In genomic region chr10:77387247-77387646, GRCh38 we compare ENCODE assay signal across 15 cellular contexts.
A peak's percentile ranks its signal among the peaks of the same experiment; 100 is the strongest.
DNase-seq lines count a peak whose midpoint lies in the region; ATAC-seq and TF ChIP-seq lines count a peak whose summit lies in the region.
"Had no signal": no experiment of that assay in that cellular context is flagged by ENCODE, and none has a peak within 500 bp of the region (broad histone marks: within the 10 kb centered on the region; RNA-seq: fewer than 3 reads in every experiment).

No MANE protein-coding gene starts in this region.

- H3K9me3 Mint-ChIP-seq in activated CD8-positive, alpha-beta T cell treated with anti-CD3 and anti-CD28 coated beads for 36 hours: no peaks in the 10 kb centered on the region
- H3K9me3 Mint-ChIP-seq in activated CD8-positive, alpha-beta T cell treated with anti-CD3 and anti-CD28 coated beads, Interleukin-2, amount 10 ng/mL, durations not matched to agents 7 days and 5 days (ENCODE audit: insufficient read depth): no peaks in the 10 kb centered on the region
- H3K9me3 Mint-ChIP-seq: activated naive CD4-positive, alpha-beta T cell treated with anti-CD3 and anti-CD28 coated beads, Interleukin-2, amount 50 U/mL, for 24 hours; H9 had no signal

- no peaks in the 10 kb centered on the region for H4K20me1 ChIP-seq in mammary epithelial cell (ENCODE audit: insufficient read depth, low read length)

- DNase-seq in activated CD8-positive, alpha-beta T cell treated with anti-CD3 and anti-CD28 coated beads for 36 hours: no peak
- DNase-seq in activated CD8-positive, alpha-beta T cell treated with anti-CD3 and anti-CD28 coated beads, Interleukin-2, amount 10 ng/mL, durations not matched to agents 7 days and 5 days: no peak
- DNase-seq in mammary epithelial cell: no peak
- no peak for DNase-seq in transverse colon
- DNase-seq in adrenal gland: no peak
- no peak for DNase-seq in NOMO-1 (lab: John Stamatoyannopoulos, UW; ENCODE audit: unreplicated experiment in 2 of 2)
- DNase-seq in left colon: no peak
- DNase-seq: activated T-cell treated with anti-CD3 and anti-CD28 coated beads, Interleukin-2, amount 50 U/mL, for 1 hour; C1 segment of cervical spinal cord; H9; NCI-H1417 treated with DMSO at 0.1 percent for 48 hours; upper lobe of left lung had no signal

- H3K79me2 ChIP-seq in mammary epithelial cell (ENCODE audit: insufficient read depth, low read length): no peaks in the 10 kb centered on the region

- H3K4me1 ChIP-seq in mammary epithelial cell (ENCODE audit: insufficient read depth, low read length) (peaks cover 32% of the 10 kb centered on the region), muscle layer of colon (ENCODE audit: insufficient read depth, low read length) (peaks cover 65% of the 10 kb centered on the region), transverse colon (peaks cover 5 to 32% (median 9%) of the 10 kb centered on the region in 4 donors), adrenal gland (replicated peaks in 1 of 2) (peaks cover 0 to 7% of the 10 kb centered on the region in 2 donors)

- no peak overlapping the region for H3K4me2 ChIP-seq in mammary epithelial cell (ENCODE audit: insufficient read depth, low read depth, low read length)

- dilution Hi-C loops in mammary epithelial cell (cut with HindIII; ENCODE audit: low sequenced_read_pairs): loop anchor here (25.0 kb wide), 1 partner anchor 250 kb away; the partner anchor contains the start of gene KCNMA1

- intact Hi-C loops in activated CD8-positive, alpha-beta T cell treated with anti-CD3 and anti-CD28 coated beads for 36 hours (cut with micrococcal nuclease): no loop called here
- intact Hi-C loops in mammary epithelial cell (cut with micrococcal nuclease): no loop called here
- intact Hi-C loops in transverse colon (cut with DNase I; ENCODE audit: low total_unique reads): no loop called here
- intact Hi-C loops in adrenal gland (cut with DNase I): no loop called here
- intact Hi-C loops in left colon (cut with DNase I, micrococcal nuclease): no loop called here

- no peak overlapping the region for H3K4me3 Mint-ChIP-seq in activated CD8-positive, alpha-beta T cell treated with anti-CD3 and anti-CD28 coated beads for 36 hours
- no peak overlapping the region for H3K4me3 Mint-ChIP-seq in activated CD8-positive, alpha-beta T cell treated with anti-CD3 and anti-CD28 coated beads, Interleukin-2, amount 10 ng/mL, durations not matched to agents 7 days and 5 days
- H3K4me3 Mint-ChIP-seq: activated naive CD4-positive, alpha-beta T cell treated with anti-CD3 and anti-CD28 coated beads, Interleukin-2, amount 50 U/mL, for 24 hours; H9 had no signal

- TF ChIP-seq EP300 in transverse colon (IDR thresholded peaks at IDR 0.05; ENCODE audit: low read depth): no peak

- H3K27ac ChIP-seq in mammary epithelial cell (ENCODE audit: insufficient read depth, low read depth, low read length) (no peak overlapping the region), muscle layer of colon (ENCODE audit: low read depth, low read length) (peak overlapping the region; percentile 45), transverse colon (peak overlapping the region; percentile 14 to 82 (median 38)), adrenal gland (peak overlapping the region in 1 of 5 donors; percentile 5)
- H3K27ac ChIP-seq: upper lobe of left lung had no signal

- POLR2A ChIA-PET in activated CD8-positive, alpha-beta T cell treated with anti-CD3 and anti-CD28 coated beads for 36 hours (lab: Charles Lee): no interaction called here
- POLR2A ChIA-PET in activated CD8-positive, alpha-beta T cell treated with anti-CD3 and anti-CD28 coated beads, Interleukin-2, amount 10 ng/mL, durations not matched to agents 7 days and 5 days (lab: Charles Lee): interaction anchor here (0.7 kb wide), 1 partner anchor 150 kb away, joined by 4 read pairs; no protein-coding TSS in a partner anchor

- H3K27me3 Mint-ChIP-seq in activated CD8-positive, alpha-beta T cell treated with anti-CD3 and anti-CD28 coated beads for 36 hours: no peaks in the 10 kb centered on the region
- H3K27me3 Mint-ChIP-seq in activated CD8-positive, alpha-beta T cell treated with anti-CD3 and anti-CD28 coated beads, Interleukin-2, amount 10 ng/mL, durations not matched to agents 7 days and 5 days (ENCODE audit: low read depth): peaks cover 2% of the 10 kb centered on the region

- H3K9ac ChIP-seq in mammary epithelial cell (ENCODE audit: insufficient read depth, low read length) (no peak overlapping the region), muscle layer of colon (ENCODE audit: low read length) (no peak overlapping the region)

- no peak for TF ChIP-seq CTCF in activated CD8-positive, alpha-beta T cell treated with anti-CD3 and anti-CD28 coated beads for 36 hours (IDR thresholded peaks at IDR 0.05)
- no peak for TF ChIP-seq CTCF in mammary epithelial cell (conservative IDR thresholded peaks at IDR 0.05 in 1 of 2, IDR thresholded peaks at IDR 0.05 in 1 of 2; ENCODE audit: extremely low read depth in 1 of 2, insufficient read depth in 1 of 2, low read depth in 1 of 2, low read length in 2 of 2)
- TF ChIP-seq CTCF in transverse colon (IDR thresholded peaks at IDR 0.05): no peak
- TF ChIP-seq CTCF in adrenal gland (IDR thresholded peaks at IDR 0.05): no peak

- no peak overlapping the region for H3K4me3 ChIP-seq in mammary epithelial cell (replicated peaks in 1 of 3; ENCODE audit: insufficient read depth in 1 of 3, low read depth in 2 of 3, low read length in 3 of 3)
- no peak overlapping the region for H3K4me3 ChIP-seq in muscle layer of colon (ENCODE audit: low read depth in 1 of 2, low read length in 2 of 2)
- H3K4me3 ChIP-seq in transverse colon: no peak overlapping the region
- H3K4me3 ChIP-seq in adrenal gland: no peak overlapping the region
- H3K4me3 ChIP-seq: upper lobe of left lung had no signal

- peaks cover 18% of the 10 kb centered on the region for H3K4me1 Mint-ChIP-seq in activated CD8-positive, alpha-beta T cell treated with anti-CD3 and anti-CD28 coated beads for 36 hours (ENCODE audit: low read depth)
- H3K4me1 Mint-ChIP-seq in activated CD8-positive, alpha-beta T cell treated with anti-CD3 and anti-CD28 coated beads, Interleukin-2, amount 10 ng/mL, durations not matched to agents 7 days and 5 days (ENCODE audit: low read depth): peaks cover 12% of the 10 kb centered on the region
- H3K4me1 Mint-ChIP-seq: activated naive CD4-positive, alpha-beta T cell treated with anti-CD3 and anti-CD28 coated beads, Interleukin-2, amount 50 U/mL, for 24 hours had no signal

- H3K27me3 ChIP-seq in mammary epithelial cell (ENCODE audit: insufficient read depth, low read length) (no peaks in the 10 kb centered on the region), muscle layer of colon (ENCODE audit: control insufficient read depth in 1 of 2, insufficient read depth in 2 of 2, low read length in 2 of 2) (no peaks in the 10 kb centered on the region), transverse colon (peaks cover 12% of the 10 kb centered on the region), adrenal gland (no peaks in the 10 kb centered on the region)
- H3K27me3 ChIP-seq: upper lobe of left lung had no signal

- CTCF ChIA-PET in activated CD8-positive, alpha-beta T cell treated with anti-CD3 and anti-CD28 coated beads for 36 hours (lab: Charles Lee): interaction anchor here (0.9 kb wide), 1 partner anchor 214 kb away, joined by 3 read pairs; no protein-coding TSS in a partner anchor
- CTCF ChIA-PET in activated CD8-positive, alpha-beta T cell treated with anti-CD3 and anti-CD28 coated beads, Interleukin-2, amount 10 ng/mL, durations not matched to agents 7 days and 5 days (lab: Charles Lee): interaction anchor here (1.2 kb wide), 1 partner anchor 323 kb away, joined by 3 read pairs; no protein-coding TSS in a partner anchor
- CTCF ChIA-PET in mammary epithelial cell (lab: Charles Lee; ENCODE audit: low non-redundant PET): no interaction called here

- peak overlapping the region; percentile 49 for H2AFZ ChIP-seq in mammary epithelial cell (ENCODE audit: low read depth, low read length)

- BruUV-seq in mammary epithelial cell (replicated peaks; lab: Mats Ljungman, UMichigan): no TSS peak

- no peaks in the 10 kb centered on the region for H3K36me3 ChIP-seq in mammary epithelial cell (ENCODE audit: insufficient read depth, low read length)
- H3K36me3 ChIP-seq in muscle layer of colon (ENCODE audit: insufficient read depth, low read length): no peaks in the 10 kb centered on the region
- no peaks in the 10 kb centered on the region for H3K36me3 ChIP-seq in transverse colon
- no peaks in the 10 kb centered on the region for H3K36me3 ChIP-seq in adrenal gland (replicated peaks in 1 of 2)
- H3K36me3 ChIP-seq: upper lobe of left lung had no signal

- H3K36me3 Mint-ChIP-seq in activated CD8-positive, alpha-beta T cell treated with anti-CD3 and anti-CD28 coated beads for 36 hours (ENCODE audit: low read depth): no peaks in the 10 kb centered on the region
- H3K36me3 Mint-ChIP-seq in activated CD8-positive, alpha-beta T cell treated with anti-CD3 and anti-CD28 coated beads, Interleukin-2, amount 10 ng/mL, durations not matched to agents 7 days and 5 days (ENCODE audit: low read depth): no peaks in the 10 kb centered on the region
- H3K36me3 Mint-ChIP-seq: activated naive CD4-positive, alpha-beta T cell treated with anti-CD3 and anti-CD28 coated beads, Interleukin-2, amount 50 U/mL, for 24 hours had no signal

- in situ Hi-C loops in mammary epithelial cell (cut with MboI; ENCODE audit: low sequenced_read_pairs in 2 of 2) (loop anchor here in 1 of 2 donors (25.0 kb wide), 1 partner anchor 250 kb away; the partner anchor contains the start of gene KCNMA1), transverse colon (cut with MboI; ENCODE audit: low pct_ligation_motif_present in 1 of 4, low pct_unique_long_range_greater_than_20kb in 1 of 4, low sequenced_read_pairs in 3 of 4) (loop anchor here in 1 of 4 donors (25.0 kb wide), 1 partner anchor 200 kb away; no protein-coding TSS in a partner anchor)

- ATAC-seq in activated CD8-positive, alpha-beta T cell treated with anti-CD3 and anti-CD28 coated beads for 36 hours: no peak
- ATAC-seq in activated CD8-positive, alpha-beta T cell treated with anti-CD3 and anti-CD28 coated beads, Interleukin-2, amount 10 ng/mL, durations not matched to agents 7 days and 5 days: no peak
- ATAC-seq in left colon: no peak
- ATAC-seq: left lobe of liver had no signal

- TF ChIP-seq POLR2A in transverse colon (IDR thresholded peaks at IDR 0.05) (no peak), adrenal gland (IDR thresholded peaks at IDR 0.05) (no peak)

- H3K27ac Mint-ChIP-seq in activated CD8-positive, alpha-beta T cell treated with anti-CD3 and anti-CD28 coated beads for 36 hours: peak overlapping the region; percentile 58
- H3K27ac Mint-ChIP-seq in activated CD8-positive, alpha-beta T cell treated with anti-CD3 and anti-CD28 coated beads, Interleukin-2, amount 10 ng/mL, durations not matched to agents 7 days and 5 days: no peak overlapping the region
- H3K27ac Mint-ChIP-seq: activated naive CD4-positive, alpha-beta T cell treated with anti-CD3 and anti-CD28 coated beads, Interleukin-2, amount 50 U/mL, for 24 hours; H9 had no signal

- no peaks in the 10 kb centered on the region for H3K9me3 ChIP-seq in mammary epithelial cell (replicated peaks; ENCODE audit: insufficient read depth, low read length)
- H3K9me3 ChIP-seq in muscle layer of colon (ENCODE audit: low read length): no peaks in the 10 kb centered on the region
- H3K9me3 ChIP-seq in transverse colon: no peaks in the 10 kb centered on the region
- no peaks in the 10 kb centered on the region for H3K9me3 ChIP-seq in adrenal gland (replicated peaks in 1 of 3)
- H3K9me3 ChIP-seq: upper lobe of left lung had no signal
